Comparison of ENCODE assay signal across 27 cellular contexts in genomic region chr5:135216072-135216812, GRCh38.
DNase-seq lines count a peak whose midpoint lies in the region; ATAC-seq and TF ChIP-seq lines count a peak whose summit lies in the region.
"Had no signal": no experiment of that assay in that cellular context is flagged by ENCODE, and none has a peak within 500 bp of the region (broad histone marks: within the 10 kb centered on the region; RNA-seq: fewer than 3 reads in every experiment).

No MANE protein-coding gene starts in this region.

- no peak overlapping the region for H3K23ac ChIP-seq in mesendoderm (ENCODE audit: low read length)

- intact Hi-C loops in dendritic cell treated with granulocyte-macrophage colony-stimulating factor and Interleukin-4, amounts not matched to agents 40 ng/mL and 50 ng/mL, for 4 days (cut with micrococcal nuclease) = no loop called here
- intact Hi-C loops in activated CD8-positive, alpha-beta T cell treated with anti-CD3 and anti-CD28 coated beads for 36 hours (cut with micrococcal nuclease) = no loop called here

- H3K4me3 ChIP-seq in neural progenitor cell = no peak overlapping the region
- H3K4me3 ChIP-seq in H7 (ENCODE audit: insufficient read depth, low read depth, low read length) = no peak overlapping the region
- H3K4me3 ChIP-seq in mesendoderm (ENCODE audit: low read length) = no peak overlapping the region
- H3K4me3 ChIP-seq: HAP-1, prostate gland, SJSA1, thyroid gland had no signal

- H3K9ac ChIP-seq in neural progenitor cell (no peak overlapping the region), mesendoderm (ENCODE audit: low read length) (no peak overlapping the region)

- peak overlapping the region; percentile 68 for H3K27ac Mint-ChIP-seq in dendritic cell treated with granulocyte-macrophage colony-stimulating factor and Interleukin-4, amounts not matched to agents 40 ng/mL and 50 ng/mL, for 4 days
- H3K27ac Mint-ChIP-seq in neural progenitor cell = no peak overlapping the region
- H3K27ac Mint-ChIP-seq in activated CD8-positive, alpha-beta T cell treated with anti-CD3 and anti-CD28 coated beads for 36 hours = no peak overlapping the region
- H3K27ac Mint-ChIP-seq: activated naive CD8-positive, alpha-beta T cell; activated T-helper 2 cell treated with anti-CD3 and anti-CD28 coated beads, Interferon-gamma antibody, Interleukin-2, Interleukin-4, amounts not matched to agents 10 μg/mL and 5 μg/mL and 100 μg/mL, durations not matched to agents 14 hours and 24 hours and 36 hours; memory B cell had no signal

- no peaks in the 10 kb centered on the region for H3K79me1 ChIP-seq in mesendoderm (ENCODE audit: low read length)

- H2BK5ac ChIP-seq in mesendoderm (ENCODE audit: low read length) = no peak overlapping the region

- H3K79me2 ChIP-seq in neural progenitor cell (ENCODE audit: low read depth) (no peaks in the 10 kb centered on the region), mesendoderm (ENCODE audit: control insufficient read depth, insufficient read depth, low read length) (no peaks in the 10 kb centered on the region)

- no peaks in the 10 kb centered on the region for H3K9me3 Mint-ChIP-seq in dendritic cell treated with granulocyte-macrophage colony-stimulating factor and Interleukin-4, amounts not matched to agents 40 ng/mL and 50 ng/mL, for 4 days
- H3K9me3 Mint-ChIP-seq in neural progenitor cell = no peaks in the 10 kb centered on the region
- no peaks in the 10 kb centered on the region for H3K9me3 Mint-ChIP-seq in activated CD8-positive, alpha-beta T cell treated with anti-CD3 and anti-CD28 coated beads for 36 hours
- H3K9me3 Mint-ChIP-seq: activated T-helper 2 cell treated with anti-CD3 and anti-CD28 coated beads, Interferon-gamma antibody, Interleukin-2, Interleukin-4, amounts not matched to agents 10 μg/mL and 5 μg/mL and 100 μg/mL, durations not matched to agents 14 hours and 24 hours and 36 hours; memory B cell had no signal

- no peaks in the 10 kb centered on the region for H4K20me1 ChIP-seq in neural progenitor cell (ENCODE audit: low read depth)

- WGBS in mesendoderm (ENCODE audit: extremely low coverage, insufficient coverage, low lambda C conversion rate) = no CpG with 5 or more reads among the region's 3 CpGs

- no peak overlapping the region for H4K5ac ChIP-seq in mesendoderm (ENCODE audit: low read length)

- no peaks in the 10 kb centered on the region for H3K9me3 ChIP-seq in neural progenitor cell (ENCODE audit: low read depth)
- H3K9me3 ChIP-seq: Caco-2, HAP-1, neutrophil, prostate gland, SJSA1, thyroid gland had no signal

- no peak overlapping the region for H2AFZ ChIP-seq in neural progenitor cell (replicated peaks)

- no peak overlapping the region for H3K18ac ChIP-seq in mesendoderm (ENCODE audit: low read length)

- H3K27ac ChIP-seq in neural progenitor cell (no peak overlapping the region), mesendoderm (ENCODE audit: low read depth, low read length) (no peak overlapping the region)
- H3K27ac ChIP-seq: epithelial cell of prostate, HL-60, prostate gland, SJSA1, thyroid gland had no signal

- H3K4me1 Mint-ChIP-seq in dendritic cell treated with granulocyte-macrophage colony-stimulating factor and Interleukin-4, amounts not matched to agents 40 ng/mL and 50 ng/mL, for 4 days (ENCODE audit: low read depth) = peaks cover 53% of the 10 kb centered on the region
- peaks cover 33% of the 10 kb centered on the region for H3K4me1 Mint-ChIP-seq in neural progenitor cell
- H3K4me1 Mint-ChIP-seq in activated CD8-positive, alpha-beta T cell treated with anti-CD3 and anti-CD28 coated beads for 36 hours (ENCODE audit: low read depth) = no peaks in the 10 kb centered on the region
- H3K4me1 Mint-ChIP-seq: memory B cell had no signal

- no peak overlapping the region for H3K4me3 Mint-ChIP-seq in dendritic cell treated with granulocyte-macrophage colony-stimulating factor and Interleukin-4, amounts not matched to agents 40 ng/mL and 50 ng/mL, for 4 days
- H3K4me3 Mint-ChIP-seq in neural progenitor cell = no peak overlapping the region
- no peak overlapping the region for H3K4me3 Mint-ChIP-seq in activated CD8-positive, alpha-beta T cell treated with anti-CD3 and anti-CD28 coated beads for 36 hours
- H3K4me3 Mint-ChIP-seq: activated naive CD8-positive, alpha-beta T cell; memory B cell had no signal

- H3K36me3 ChIP-seq in neural progenitor cell (no peaks in the 10 kb centered on the region), H7 (replicated peaks; ENCODE audit: control insufficient read depth, insufficient read depth, low read length) (no peaks in the 10 kb centered on the region), mesendoderm (ENCODE audit: control insufficient read depth, insufficient read depth, low read length) (no peaks in the 10 kb centered on the region)
- H3K36me3 ChIP-seq: HAP-1, neutrophil, prostate gland, SJSA1, thyroid gland had no signal

- H3F3A ChIP-seq in neural progenitor cell (ENCODE audit: low read depth) = peaks cover 17% of the 10 kb centered on the region

- H3K27me3 Mint-ChIP-seq in dendritic cell treated with granulocyte-macrophage colony-stimulating factor and Interleukin-4, amounts not matched to agents 40 ng/mL and 50 ng/mL, for 4 days = no peaks in the 10 kb centered on the region
- H3K27me3 Mint-ChIP-seq in neural progenitor cell (ENCODE audit: insufficient read depth, low read depth) = peaks cover 14% of the 10 kb centered on the region
- H3K27me3 Mint-ChIP-seq in activated CD8-positive, alpha-beta T cell treated with anti-CD3 and anti-CD28 coated beads for 36 hours = no peaks in the 10 kb centered on the region
- H3K27me3 Mint-ChIP-seq: activated naive CD8-positive, alpha-beta T cell had no signal

- ATAC-seq in HG03342 (IDR thresholded peaks at IDR 0.05; ENCODE audit: unreplicated experiment) = no peak
- no peak for ATAC-seq in activated CD8-positive, alpha-beta T cell treated with anti-CD3 and anti-CD28 coated beads for 36 hours

- CTCF ChIA-PET in activated CD8-positive, alpha-beta T cell treated with anti-CD3 and anti-CD28 coated beads for 36 hours (lab: Charles Lee) = no interaction called here

- H3K4ac ChIP-seq in mesendoderm (ENCODE audit: low read depth, low read length) = no peak overlapping the region

- H2AK5ac ChIP-seq in mesendoderm (ENCODE audit: low read length) = no peak overlapping the region

- DNase-seq in 8988T (peak; percentile 1), CD1c-positive myeloid dendritic cell (ENCODE audit: extremely low spot score) (peak; percentile 26), neural progenitor cell (ENCODE audit: low spot score) (no peak), H7 (no peak), mesendoderm (no peak)
- DNase-seq in activated CD8-positive, alpha-beta T cell treated with anti-CD3 and anti-CD28 coated beads for 36 hours = no peak
- DNase-seq: activated CD4-positive, alpha-beta T cell treated with anti-CD3 and anti-CD28 coated beads, Interleukin-2, amount 50 U/mL, for 1 hour; C1 segment of cervical spinal cord; DND-41; effector CD8-positive, alpha-beta T cell; MM.1S; NCI-H748 treated with DMSO at 0.1 percent for 48 hours; stimulated activated CD4-positive, alpha-beta T cell treated with anti-CD3 and anti-CD28 coated beads, Interleukin-4, amount 100 ng/mL, for 1 hour; T-helper 9 cell; thyroid gland had no signal

- POLR2A ChIA-PET in activated CD8-positive, alpha-beta T cell treated with anti-CD3 and anti-CD28 coated beads for 36 hours (lab: Charles Lee) = no interaction called here

- no peaks in the 10 kb centered on the region for H3K36me3 Mint-ChIP-seq in dendritic cell treated with granulocyte-macrophage colony-stimulating factor and Interleukin-4, amounts not matched to agents 40 ng/mL and 50 ng/mL, for 4 days (ENCODE audit: low read depth)
- no peaks in the 10 kb centered on the region for H3K36me3 Mint-ChIP-seq in neural progenitor cell
- no peaks in the 10 kb centered on the region for H3K36me3 Mint-ChIP-seq in activated CD8-positive, alpha-beta T cell treated with anti-CD3 and anti-CD28 coated beads for 36 hours (ENCODE audit: low read depth)
- H3K36me3 Mint-ChIP-seq: activated naive CD8-positive, alpha-beta T cell; memory B cell had no signal

- no peak overlapping the region for H4K8ac ChIP-seq in mesendoderm (ENCODE audit: low read depth, low read length)

- H2BK15ac ChIP-seq in mesendoderm (replicated peaks; ENCODE audit: low read depth) = no peak overlapping the region

- H3K4me2 ChIP-seq in neural progenitor cell (peak overlapping the region; percentile 44), mesendoderm (ENCODE audit: low read length) (no peak overlapping the region)

- TF ChIP-seq CTCF in neural progenitor cell (IDR thresholded peaks at IDR 0.05) = no peak
- TF ChIP-seq CTCF in activated CD8-positive, alpha-beta T cell treated with anti-CD3 and anti-CD28 coated beads for 36 hours (IDR thresholded peaks at IDR 0.05) = no peak

- H2BK120ac ChIP-seq in mesendoderm (ENCODE audit: low read depth, low read length) = no peak overlapping the region

- no peak overlapping the region for H3K56ac ChIP-seq in mesendoderm (ENCODE audit: low read length)

- no peaks in the 10 kb centered on the region for H3K27me3 ChIP-seq in neural progenitor cell
- H3K27me3 ChIP-seq in H7 (ENCODE audit: control insufficient read depth, insufficient read depth, low read length) = no peaks in the 10 kb centered on the region; the same call in 1 of the 2 replicates
- H3K27me3 ChIP-seq in mesendoderm (ENCODE audit: insufficient read depth, low read length, poor library complexity) = no peaks in the 10 kb centered on the region
- H3K27me3 ChIP-seq: SJSA1, thyroid gland had no signal

- peaks cover 24% of the 10 kb centered on the region for H3K4me1 ChIP-seq in neural progenitor cell
- H3K4me1 ChIP-seq in mesendoderm (ENCODE audit: control insufficient read depth, low read depth, low read length) = no peaks in the 10 kb centered on the region
- H3K4me1 ChIP-seq: Caco-2, prostate gland, SJSA1, thyroid gland had no signal

Comparison
In these comparisons a context has a peak if more than half of its experiments do, and no peak if none do; other contexts are left out.
1. DNase-seq: peak in 8988T (single experiment) and CD1c-positive myeloid dendritic cell (single experiment); none in neural progenitor cell (single experiment), H7 (single experiment), mesendoderm (single experiment) and activated CD8-positive, alpha-beta T cell treated with anti-CD3 and anti-CD28 coated beads for 36 hours (single experiment).